In the genomic region with DNA sequence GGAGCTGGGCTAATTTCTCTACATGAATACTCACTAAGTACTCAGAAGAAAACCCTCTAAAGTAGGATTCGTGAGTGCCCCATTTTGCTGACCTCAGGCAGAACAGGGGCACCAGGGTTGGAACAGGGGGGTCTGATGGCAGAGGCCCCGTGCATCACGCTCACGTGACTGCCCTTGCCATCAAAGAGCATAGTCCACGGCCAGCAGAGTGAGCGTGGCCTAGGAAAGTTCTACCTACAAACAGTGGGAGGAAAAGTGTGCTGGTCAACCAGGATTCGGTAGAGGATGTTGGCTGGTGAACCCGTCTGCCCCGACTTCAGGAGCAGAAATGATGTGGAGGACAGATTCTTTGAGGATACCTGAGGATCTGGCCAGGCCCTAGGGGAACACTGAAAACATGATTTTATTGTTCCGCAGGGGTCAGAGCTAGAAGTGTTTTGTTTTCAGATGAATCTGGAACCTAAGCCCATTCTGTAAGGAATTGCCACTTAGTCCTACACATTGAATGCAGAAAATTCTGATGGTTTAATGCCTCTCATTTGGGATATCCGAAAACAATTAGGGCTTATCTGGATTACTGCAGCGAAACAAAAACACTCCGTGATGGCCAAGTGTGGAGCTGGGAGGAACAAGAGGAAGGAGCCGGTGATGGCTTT, we compare ENCODE assay signal across 2 cellular contexts.
A peak's percentile ranks its signal among the peaks of the same experiment; 100 is the strongest.
TF ChIP-seq lines count a peak whose summit lies in the region.

No MANE protein-coding gene starts in this region.

TF ChIP-seq in liver, 16 proteins besides CTCF, POLR2A, EP300 and RAD21:
- TF ChIP-seq HNF4A (conservative IDR thresholded peaks at IDR 0.05) (peak in 1 of 2 donors; percentile 46), FOXA2 (IDR thresholded peaks at IDR 0.05) (no peak), JUND (IDR thresholded peaks at IDR 0.05) (no peak), FOXA1 (IDR thresholded peaks at IDR 0.05) (no peak), NR2F2 (IDR thresholded peaks at IDR 0.05) (no peak)
- TF ChIP-seq, protein P1, sequence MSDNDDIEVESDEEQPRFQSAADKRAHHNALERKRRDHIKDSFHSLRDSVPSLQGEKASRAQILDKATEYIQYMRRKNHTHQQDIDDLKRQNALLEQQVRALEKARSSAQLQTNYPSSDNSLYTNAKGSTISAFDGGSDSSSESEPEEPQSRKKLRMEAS (IDR thresholded peaks at IDR 0.05) = no peak

TF ChIP-seq in GM23338, 12 proteins besides CTCF, POLR2A, EP300 and RAD21:
- TF ChIP-seq, protein P2, sequence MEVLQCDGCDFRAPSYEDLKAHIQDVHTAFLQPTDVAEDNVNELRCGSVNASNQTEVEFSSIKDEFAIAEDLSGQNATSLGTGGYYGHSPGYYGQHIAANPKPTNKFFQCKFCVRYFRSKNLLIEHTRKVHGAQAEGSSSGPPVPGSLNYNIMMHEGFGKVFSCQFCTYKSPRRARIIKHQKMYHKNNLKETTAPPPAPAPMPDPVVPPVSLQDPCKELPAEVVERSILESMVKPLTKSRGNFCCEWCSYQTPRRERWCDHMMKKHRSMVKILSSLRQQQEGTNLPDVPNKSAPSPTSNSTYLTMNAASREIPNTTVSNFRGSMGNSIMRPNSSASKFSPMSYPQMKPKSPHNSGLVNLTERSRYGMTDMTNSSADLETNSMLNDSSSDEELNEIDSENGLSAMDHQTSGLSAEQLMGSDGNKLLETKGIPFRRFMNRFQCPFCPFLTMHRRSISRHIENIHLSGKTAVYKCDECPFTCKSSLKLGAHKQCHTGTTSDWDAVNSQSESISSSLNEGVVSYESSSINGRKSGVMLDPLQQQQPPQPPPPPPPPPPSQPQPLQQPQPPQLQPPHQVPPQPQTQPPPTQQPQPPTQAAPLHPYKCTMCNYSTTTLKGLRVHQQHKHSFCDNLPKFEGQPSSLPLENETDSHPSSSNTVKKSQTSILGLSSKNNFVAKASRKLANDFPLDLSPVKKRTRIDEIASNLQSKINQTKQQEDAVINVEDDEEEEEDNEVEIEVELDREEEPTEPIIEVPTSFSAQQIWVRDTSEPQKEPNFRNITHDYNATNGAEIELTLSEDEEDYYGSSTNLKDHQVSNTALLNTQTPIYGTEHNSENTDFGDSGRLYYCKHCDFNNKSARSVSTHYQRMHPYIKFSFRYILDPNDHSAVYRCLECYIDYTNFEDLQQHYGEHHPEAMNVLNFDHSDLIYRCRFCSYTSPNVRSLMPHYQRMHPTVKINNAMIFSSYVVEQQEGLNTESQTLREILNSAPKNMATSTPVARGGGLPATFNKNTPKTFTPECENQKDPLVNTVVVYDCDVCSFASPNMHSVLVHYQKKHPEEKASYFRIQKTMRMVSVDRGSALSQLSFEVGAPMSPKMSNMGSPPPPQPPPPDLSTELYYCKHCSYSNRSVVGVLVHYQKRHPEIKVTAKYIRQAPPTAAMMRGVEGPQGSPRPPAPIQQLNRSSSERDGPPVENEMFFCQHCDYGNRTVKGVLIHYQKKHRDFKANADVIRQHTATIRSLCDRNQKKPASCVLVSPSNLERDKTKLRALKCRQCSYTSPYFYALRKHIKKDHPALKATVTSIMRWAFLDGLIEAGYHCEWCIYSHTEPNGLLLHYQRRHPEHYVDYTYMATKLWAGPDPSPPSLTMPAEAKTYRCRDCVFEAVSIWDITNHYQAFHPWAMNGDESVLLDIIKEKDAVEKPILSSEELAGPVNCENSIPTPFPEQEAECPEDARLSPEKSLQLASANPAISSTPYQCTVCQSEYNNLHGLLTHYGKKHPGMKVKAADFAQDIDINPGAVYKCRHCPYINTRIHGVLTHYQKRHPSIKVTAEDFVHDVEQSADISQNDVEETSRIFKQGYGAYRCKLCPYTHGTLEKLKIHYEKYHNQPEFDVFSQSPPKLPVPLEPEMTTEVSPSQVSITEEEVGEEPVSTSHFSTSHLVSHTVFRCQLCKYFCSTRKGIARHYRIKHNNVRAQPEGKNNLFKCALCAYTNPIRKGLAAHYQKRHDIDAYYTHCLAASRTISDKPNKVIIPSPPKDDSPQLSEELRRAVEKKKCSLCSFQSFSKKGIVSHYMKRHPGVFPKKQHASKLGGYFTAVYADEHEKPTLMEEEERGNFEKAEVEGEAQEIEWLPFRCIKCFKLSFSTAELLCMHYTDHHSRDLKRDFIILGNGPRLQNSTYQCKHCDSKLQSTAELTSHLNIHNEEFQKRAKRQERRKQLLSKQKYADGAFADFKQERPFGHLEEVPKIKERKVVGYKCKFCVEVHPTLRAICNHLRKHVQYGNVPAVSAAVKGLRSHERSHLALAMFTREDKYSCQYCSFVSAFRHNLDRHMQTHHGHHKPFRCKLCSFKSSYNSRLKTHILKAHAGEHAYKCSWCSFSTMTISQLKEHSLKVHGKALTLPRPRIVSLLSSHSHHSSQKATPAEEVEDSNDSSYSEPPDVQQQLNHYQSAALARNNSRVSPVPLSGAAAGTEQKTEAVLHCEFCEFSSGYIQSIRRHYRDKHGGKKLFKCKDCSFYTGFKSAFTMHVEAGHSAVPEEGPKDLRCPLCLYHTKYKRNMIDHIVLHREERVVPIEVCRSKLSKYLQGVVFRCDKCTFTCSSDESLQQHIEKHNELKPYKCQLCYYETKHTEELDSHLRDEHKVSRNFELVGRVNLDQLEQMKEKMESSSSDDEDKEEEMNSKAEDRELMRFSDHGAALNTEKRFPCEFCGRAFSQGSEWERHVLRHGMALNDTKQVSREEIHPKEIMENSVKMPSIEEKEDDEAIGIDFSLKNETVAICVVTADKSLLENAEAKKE (CRISPR knock-in tag; IDR thresholded peaks at IDR 0.05) = no peak
- TF ChIP-seq CREB1 (CRISPR knock-in tag; IDR thresholded peaks at IDR 0.05; ENCODE audit: low read depth) (no peak), JUNB (IDR thresholded peaks at IDR 0.05; ENCODE audit: unreplicated experiment) (no peak), ZNF331 (CRISPR knock-in tag; IDR thresholded peaks at IDR 0.05; ENCODE audit: low read depth) (no peak), POLR2AphosphoS5 (IDR thresholded peaks at IDR 0.05; ENCODE audit: low read depth) (no peak), EZH2phosphoT487 (IDR thresholded peaks at IDR 0.05; ENCODE audit: unreplicated experiment) (no peak), ZNF114 (CRISPR knock-in tag; IDR thresholded peaks at IDR 0.05) (no peak)
- TF ChIP-seq, protein P3, sequence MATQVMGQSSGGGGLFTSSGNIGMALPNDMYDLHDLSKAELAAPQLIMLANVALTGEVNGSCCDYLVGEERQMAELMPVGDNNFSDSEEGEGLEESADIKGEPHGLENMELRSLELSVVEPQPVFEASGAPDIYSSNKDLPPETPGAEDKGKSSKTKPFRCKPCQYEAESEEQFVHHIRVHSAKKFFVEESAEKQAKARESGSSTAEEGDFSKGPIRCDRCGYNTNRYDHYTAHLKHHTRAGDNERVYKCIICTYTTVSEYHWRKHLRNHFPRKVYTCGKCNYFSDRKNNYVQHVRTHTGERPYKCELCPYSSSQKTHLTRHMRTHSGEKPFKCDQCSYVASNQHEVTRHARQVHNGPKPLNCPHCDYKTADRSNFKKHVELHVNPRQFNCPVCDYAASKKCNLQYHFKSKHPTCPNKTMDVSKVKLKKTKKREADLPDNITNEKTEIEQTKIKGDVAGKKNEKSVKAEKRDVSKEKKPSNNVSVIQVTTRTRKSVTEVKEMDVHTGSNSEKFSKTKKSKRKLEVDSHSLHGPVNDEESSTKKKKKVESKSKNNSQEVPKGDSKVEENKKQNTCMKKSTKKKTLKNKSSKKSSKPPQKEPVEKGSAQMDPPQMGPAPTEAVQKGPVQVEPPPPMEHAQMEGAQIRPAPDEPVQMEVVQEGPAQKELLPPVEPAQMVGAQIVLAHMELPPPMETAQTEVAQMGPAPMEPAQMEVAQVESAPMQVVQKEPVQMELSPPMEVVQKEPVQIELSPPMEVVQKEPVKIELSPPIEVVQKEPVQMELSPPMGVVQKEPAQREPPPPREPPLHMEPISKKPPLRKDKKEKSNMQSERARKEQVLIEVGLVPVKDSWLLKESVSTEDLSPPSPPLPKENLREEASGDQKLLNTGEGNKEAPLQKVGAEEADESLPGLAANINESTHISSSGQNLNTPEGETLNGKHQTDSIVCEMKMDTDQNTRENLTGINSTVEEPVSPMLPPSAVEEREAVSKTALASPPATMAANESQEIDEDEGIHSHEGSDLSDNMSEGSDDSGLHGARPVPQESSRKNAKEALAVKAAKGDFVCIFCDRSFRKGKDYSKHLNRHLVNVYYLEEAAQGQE (IDR thresholded peaks at IDR 0.05; ENCODE audit: unreplicated experiment) = no peak
- TF ChIP-seq, protein P4, sequence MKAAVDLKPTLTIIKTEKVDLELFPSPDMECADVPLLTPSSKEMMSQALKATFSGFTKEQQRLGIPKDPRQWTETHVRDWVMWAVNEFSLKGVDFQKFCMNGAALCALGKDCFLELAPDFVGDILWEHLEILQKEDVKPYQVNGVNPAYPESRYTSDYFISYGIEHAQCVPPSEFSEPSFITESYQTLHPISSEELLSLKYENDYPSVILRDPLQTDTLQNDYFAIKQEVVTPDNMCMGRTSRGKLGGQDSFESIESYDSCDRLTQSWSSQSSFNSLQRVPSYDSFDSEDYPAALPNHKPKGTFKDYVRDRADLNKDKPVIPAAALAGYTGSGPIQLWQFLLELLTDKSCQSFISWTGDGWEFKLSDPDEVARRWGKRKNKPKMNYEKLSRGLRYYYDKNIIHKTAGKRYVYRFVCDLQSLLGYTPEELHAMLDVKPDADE (IDR thresholded peaks at IDR 0.05) = no peak
TF ChIP-seq in GM23338: peak in this region for 0.
